In genomic region chr22:17628304-17629166, GRCh38 we compare ENCODE assay signal across 8 cellular contexts. TPM values are rescaled to one million over a fixed set of nuclear protein-coding genes. Genes with fewer than 3 reads are reported as not detected.
A peak's percentile ranks its signal among the peaks of the same experiment; 100 is the strongest.
DNase-seq lines count a peak whose midpoint lies in the region; ATAC-seq, FAIRE-seq and TF ChIP-seq lines count a peak whose summit lies in the region.

Gene ATP6V1E1 (minus strand): TSS chr22:17628749. CDS start chr22:17628635, 114 bp downstream.

- no peaks in the 10 kb centered on the region for H3K36me3 ChIP-seq in kidney (ENCODE audit: control insufficient read depth in 1 of 2, insufficient read depth in 2 of 2, low read length in 2 of 2)

- H3K27ac ChIP-seq in kidney (ENCODE audit: low read depth in 2 of 2, low read length in 2 of 2), result peak within 1 kb of the TSS; percentile 97 to 98

- H3K4me3 Mint-ChIP-seq in chondrocyte (ENCODE audit: unreplicated experiment), result peak within 1 kb of the TSS; percentile 91

- no peaks in the 10 kb centered on the region for H3K9me3 Mint-ChIP-seq in chondrocyte (ENCODE audit: low read depth)

- FAIRE-seq in kidney (lab: Jason Lieb, UNC), result peak; percentile 98

- H3K4me1 Mint-ChIP-seq in chondrocyte (ENCODE audit: low read depth), result peaks cover 24% of the 10 kb centered on the region

- peak; percentile 91 to 93 for DNase-seq in AML-193 (lab: John Stamatoyannopoulos, UW)
- DNase-seq in NCI-H510A treated with DMSO at 0.1 percent for 48 hours (lab: John Stamatoyannopoulos, UW), result peak; percentile 84
- DNase-seq in activated CD4-positive, alpha-beta T cell treated with anti-CD3 and anti-CD28 coated beads for 24 hours (ENCODE audit: low read depth in 2 of 2), result peak; percentile 86 to 88
- peak; percentile 97 for DNase-seq in chondrocyte (ENCODE audit: low spot score)
- DNase-seq in kidney, result peak; percentile 98
- DNase-seq in stimulated activated CD4-positive, alpha-beta T cell treated with anti-CD3 and anti-CD28 coated beads, Interleukin-15, amount 100 ng/mL, for 24 hours, result peak; percentile 95

- intact Hi-C loops in kidney (cut with DNase I), result no loop called here

- peaks cover 1% of the 10 kb centered on the region for H3K36me3 Mint-ChIP-seq in chondrocyte (ENCODE audit: low read depth)

- TF ChIP-seq CTCF in chondrocyte (IDR thresholded peaks at IDR 0.05), result no peak
- no peak for TF ChIP-seq CTCF in kidney (IDR thresholded peaks at IDR 0.05; ENCODE audit: borderline replicate concordance, extremely low read depth, insufficient read depth)

- H3K4me1 ChIP-seq in kidney (ENCODE audit: control insufficient read depth in 1 of 2, insufficient read depth in 1 of 2, low read depth in 1 of 2, low read length in 2 of 2), result peaks cover 0 to 9% of the 10 kb centered on the region in 2 donors

- no peaks in the 10 kb centered on the region for H3K27me3 Mint-ChIP-seq in chondrocyte (ENCODE audit: low read depth)

- H3K9me3 ChIP-seq in kidney (ENCODE audit: control insufficient read depth in 1 of 2, low read length in 2 of 2), result no peaks in the 10 kb centered on the region

- peak; percentile 80 for TF ChIP-seq POLR2A in GM19193 (IDR thresholded peaks at IDR 0.05; ENCODE audit: extremely low read depth, insufficient read depth, insufficient read length)

- peak within 1 kb of the TSS; percentile 99 for H3K27ac Mint-ChIP-seq in chondrocyte (ENCODE audit: unreplicated experiment)

- H3K4me3 ChIP-seq in kidney (ENCODE audit: low read length in 2 of 2), result peak within 1 kb of the TSS; percentile 97 to 100

- peak; percentile 98 for ATAC-seq in HG03439 (IDR thresholded peaks at IDR 0.05; ENCODE audit: unreplicated experiment)

- H3K9ac ChIP-seq in kidney (ENCODE audit: low read length in 2 of 2), result peak within 1 kb of the TSS; percentile 85 to 99

RNA-seq across cellular contexts. Expression of gene ATP6V1E1, which starts in this region (rescaled TPM):
- total RNA-seq in chondrocyte (118 to 125 TPM (median 120 TPM) in 3 replicates), kidney (138 TPM)
- polyA plus RNA-seq in kidney (ENCODE audit: insufficient read depth, low read depth, low replicate concordance), result 443 TPM

Comparison
In these comparisons a context has a peak if more than half of its experiments do, and no peak if none do; other contexts are left out.
1. Peak in every context shown above with its lines: DNase-seq, ATAC-seq, H3K4me3 ChIP-seq and H3K27ac ChIP-seq.